In the genomic region with DNA sequence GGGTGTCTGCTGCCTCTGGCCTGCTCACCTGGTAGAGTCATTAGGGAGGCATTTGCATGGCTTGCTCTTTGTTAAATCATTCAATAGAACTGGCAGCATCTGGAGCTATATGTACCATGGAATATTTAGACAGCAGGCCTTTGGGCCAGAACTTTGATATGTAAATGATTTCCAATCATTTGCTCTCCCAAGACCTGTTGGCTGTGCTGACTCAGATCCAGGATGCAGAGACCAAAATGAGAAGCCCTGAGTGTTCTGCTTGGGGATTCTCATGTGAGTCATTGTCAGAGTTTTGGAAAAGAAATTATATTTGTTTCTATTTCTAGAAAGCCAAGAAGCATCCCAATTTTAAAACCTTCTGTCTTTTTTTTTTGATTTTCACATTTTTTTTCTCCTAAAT, we compare ENCODE assay signal across 16 cellular contexts.
DNase-seq lines count a peak whose midpoint lies in the region; ATAC-seq, FAIRE-seq and TF ChIP-seq lines count a peak whose summit lies in the region.
"Had no signal": no experiment of that assay in that cellular context is flagged by ENCODE, and none has a peak within 500 bp of the region (broad histone marks: within the 10 kb centered on the region; RNA-seq: fewer than 3 reads in every experiment).

No MANE protein-coding gene starts in this region.

- H3K9me3 ChIP-seq in smooth muscle cell (replicated peaks; ENCODE audit: low read depth), result no peaks in the 10 kb centered on the region
- H3K9me3 ChIP-seq: tibial artery had no signal

- no peak for FAIRE-seq in H54 (lab: Jason Lieb, UNC)
- FAIRE-seq: G401.6, H1 had no signal

- ATAC-seq in foreskin keratinocyte (peak; percentile 93), HG03139 (IDR thresholded peaks at IDR 0.05; ENCODE audit: unreplicated experiment) (no peak)
- ATAC-seq: natural killer cell had no signal

- H3K36me3 ChIP-seq in smooth muscle cell (ENCODE audit: low read depth), result peaks cover 4% of the 10 kb centered on the region
- H3K36me3 ChIP-seq: tibial artery had no signal

- H4K20me1 ChIP-seq in smooth muscle cell (ENCODE audit: low read depth), result no peaks in the 10 kb centered on the region

- H3K4me1 ChIP-seq in foreskin keratinocyte, result peaks cover 6% of the 10 kb centered on the region
- H3K4me1 ChIP-seq in smooth muscle cell (ENCODE audit: low read depth), result peaks cover 8% of the 10 kb centered on the region

- peak overlapping the region; percentile 74 for H3K27ac ChIP-seq in foreskin keratinocyte
- peak overlapping the region; percentile 47 for H3K27ac ChIP-seq in smooth muscle cell (ENCODE audit: low read depth)
- H3K27ac ChIP-seq: tibial artery had no signal

- H3K27me3 ChIP-seq in foreskin keratinocyte (no peaks in the 10 kb centered on the region), smooth muscle cell (ENCODE audit: low read depth) (no peaks in the 10 kb centered on the region)
- H3K27me3 ChIP-seq: tibial artery had no signal

- no peak overlapping the region for H3K4me3 ChIP-seq in smooth muscle cell
- H3K4me3 ChIP-seq: tibial artery had no signal

- TF ChIP-seq CTCF in foreskin keratinocyte (conservative IDR thresholded peaks at IDR 0.05) (no peak), smooth muscle cell (IDR thresholded peaks at IDR 0.05; ENCODE audit: borderline replicate concordance, insufficient read depth, poor library complexity, severe bottlenecking) (no peak)

- DNase-seq in H54 (ENCODE audit: insufficient read length, low spot score), result peak; percentile 44
- DNase-seq in SW480 (ENCODE audit: low spot score), result peak; percentile 23
- peak; percentile 64 to 80 for DNase-seq in foreskin keratinocyte
- DNase-seq in smooth muscle cell (lab: John Stamatoyannopoulos, UW; ENCODE audit: unreplicated experiment), result no peak
- no peak for DNase-seq in stimulated activated CD4-positive, alpha-beta T cell treated with anti-CD3 and anti-CD28 coated beads, Interleukin-2, amount 100 ng/mL, for 48 hours
- DNase-seq in central memory CD4-positive, alpha-beta T cell, result no peak
- no peak for DNase-seq in NCI-H446 (lab: John Stamatoyannopoulos, UW)
- DNase-seq: CD4-positive, CD25-positive, alpha-beta regulatory T cell; hippocampal formation; natural killer cell; NCI-H1417 treated with DMSO at 0.1 percent for 48 hours; NCI-H2227 treated with DMSO at 0.1 percent for 48 hours; tibial artery had no signal

- H3F3A ChIP-seq in smooth muscle cell (ENCODE audit: low read depth), result no peaks in the 10 kb centered on the region

- peak overlapping the region; percentile 31 for H3K4me2 ChIP-seq in smooth muscle cell

- no peak overlapping the region for H3K9ac ChIP-seq in smooth muscle cell (ENCODE audit: low read depth)

- peaks cover 21% of the 10 kb centered on the region for H3K79me2 ChIP-seq in smooth muscle cell (ENCODE audit: low read depth)

- H2AFZ ChIP-seq in smooth muscle cell (ENCODE audit: low read depth), result no peak overlapping the region

- no peak for TF ChIP-seq POLR2A in H54 (IDR thresholded peaks at IDR 0.05; ENCODE audit: low read depth, low read length)

Comparison
In these comparisons a context has a peak if more than half of its experiments do, and no peak if none do; other contexts are left out.
1. DNase-seq: peak in H54 (single experiment), SW480 (single experiment) and foreskin keratinocyte (2 of 2); none in smooth muscle cell (single experiment), stimulated activated CD4-positive, alpha-beta T cell treated with anti-CD3 and anti-CD28 coated beads, Interleukin-2, amount 100 ng/mL, for 48 hours (0 of 2), central memory CD4-positive, alpha-beta T cell (single experiment) and NCI-H446 (0 of 2).